18 cellular contexts compared by ENCODE assay signal in the genomic region with DNA sequence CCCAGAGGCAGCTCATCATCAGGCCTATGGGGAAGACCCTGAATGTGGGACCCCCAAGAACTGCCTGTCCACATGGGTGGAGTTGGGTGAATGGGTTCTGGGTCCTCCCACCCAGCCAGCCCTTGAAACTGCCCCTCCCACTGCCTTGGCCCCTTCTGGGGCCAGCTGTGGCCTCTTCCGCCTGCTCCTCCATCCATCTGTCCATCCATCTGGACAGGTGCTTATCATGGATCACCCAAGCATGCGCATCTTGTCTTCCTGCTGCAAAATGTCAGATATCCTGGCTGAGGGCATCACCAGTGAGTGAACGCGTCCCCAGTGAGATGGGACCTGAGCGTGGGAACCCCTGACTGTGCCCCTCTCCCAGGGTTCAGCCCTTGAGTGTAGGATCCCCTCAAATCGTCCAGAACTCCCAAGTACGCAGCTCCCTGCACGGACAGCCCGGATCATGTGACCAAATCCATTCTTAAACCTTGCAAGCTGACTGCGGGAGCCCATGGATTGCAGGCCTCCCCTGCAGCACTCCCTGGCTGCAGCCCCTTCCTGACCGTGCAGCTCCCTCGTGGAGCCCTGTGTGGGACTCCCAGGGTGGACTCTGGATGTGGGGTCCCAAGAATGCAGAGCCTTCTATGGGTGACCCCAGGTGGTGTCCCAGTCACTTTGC. TPM values are rescaled to one million over a fixed set of nuclear protein-coding genes. Genes with fewer than 3 reads are reported as not detected.
DNase-seq lines count a peak whose midpoint lies in the region; ATAC-seq and TF ChIP-seq lines count a peak whose summit lies in the region.
"Had no signal": no experiment of that assay in that cellular context is flagged by ENCODE, and none has a peak within 500 bp of the region (broad histone marks: within the 10 kb centered on the region; RNA-seq: fewer than 3 reads in every experiment).

No MANE protein-coding gene starts in this region.

- H3K4me1 ChIP-seq in HEK293 (ENCODE audit: control insufficient read depth, insufficient read depth, low read length) (no peaks in the 10 kb centered on the region), gastroesophageal sphincter (peaks cover 0 to 10% (median 3%) of the 10 kb centered on the region in 3 donors), upper lobe of right lung (peaks cover 7% of the 10 kb centered on the region)

- TF ChIP-seq CTCF in HEK293 (tag by site-specific recombination; IDR thresholded peaks at IDR 0.05) (no peak), gastroesophageal sphincter (IDR thresholded peaks at IDR 0.05) (no peak), upper lobe of right lung (IDR thresholded peaks at IDR 0.05) (no peak)

- peak overlapping the region; percentile 44 for H3K4me3 Mint-ChIP-seq in activated CD4-positive, alpha-beta memory T cell treated with anti-CD3 and anti-CD28 coated beads, Interleukin-2, amount 10 ng/mL, durations not matched to agents 7 days and 5 days
- no peak overlapping the region for H3K4me3 Mint-ChIP-seq in activated CD4-positive, alpha-beta memory T cell treated with anti-CD3 and anti-CD28 coated beads for 36 hours
- peak overlapping the region; percentile 77 for H3K4me3 Mint-ChIP-seq in activated T-helper 1 cell treated with anti-CD3 and anti-CD28 coated beads, Interleukin-12 subunit alpha, Interleukin-12 subunit beta, Interleukin-2, Interleukin-4 antibody, amounts not matched to agents 30 ng/mL and 10 ng/mL and 1 ng/mL, durations not matched to agents 14 hours and 24 hours and 36 hours
- H3K4me3 Mint-ChIP-seq in natural killer cell treated with Interleukin-12 subunit alpha and Interleukin-12 subunit beta and Interleukin-15 and Interleukin-18, amount 100 ng/mL, for 72 hours: peak overlapping the region; percentile 51

- H3K4me1 Mint-ChIP-seq in activated CD4-positive, alpha-beta memory T cell treated with anti-CD3 and anti-CD28 coated beads, Interleukin-2, amount 10 ng/mL, durations not matched to agents 7 days and 5 days: peaks cover 37% of the 10 kb centered on the region
- H3K4me1 Mint-ChIP-seq in activated CD4-positive, alpha-beta memory T cell treated with anti-CD3 and anti-CD28 coated beads for 36 hours (ENCODE audit: low read depth): peaks cover 29% of the 10 kb centered on the region
- H3K4me1 Mint-ChIP-seq in activated T-helper 1 cell treated with anti-CD3 and anti-CD28 coated beads, Interleukin-12 subunit alpha, Interleukin-12 subunit beta, Interleukin-2, Interleukin-4 antibody, amounts not matched to agents 30 ng/mL and 10 ng/mL and 1 ng/mL, durations not matched to agents 14 hours and 24 hours and 36 hours (ENCODE audit: low read depth): peaks cover 35% of the 10 kb centered on the region
- H3K4me1 Mint-ChIP-seq in natural killer cell treated with Interleukin-12 subunit alpha and Interleukin-12 subunit beta and Interleukin-15 and Interleukin-18, amount 100 ng/mL, for 72 hours (ENCODE audit: low read depth in 2 of 2): peaks cover 22 to 33% of the 10 kb centered on the region in 2 donors

- intact Hi-C loops in activated CD4-positive, alpha-beta memory T cell treated with anti-CD3 and anti-CD28 coated beads for 36 hours (cut with micrococcal nuclease): loop anchor here (5.0 kb wide), 2 partner anchors 43 to 283 kb away; partner anchors contain the start of genes SNAPC2 and TRAPPC5
- intact Hi-C loops in activated T-helper 1 cell treated with anti-CD3 and anti-CD28 coated beads, Interleukin-12 subunit alpha, Interleukin-12 subunit beta, Interleukin-2, Interleukin-4 antibody, amounts not matched to agents 30 ng/mL and 10 ng/mL and 1 ng/mL, durations not matched to agents 14 hours and 24 hours and 36 hours (cut with micrococcal nuclease): no loop called here
- intact Hi-C loops in upper lobe of right lung (cut with DNase I): no loop called here

- peaks cover 88% of the 10 kb centered on the region for H3K27me3 ChIP-seq in gastroesophageal sphincter
- H3K27me3 ChIP-seq in upper lobe of right lung: peaks cover 5% of the 10 kb centered on the region

- POLR2A ChIA-PET in activated CD4-positive, alpha-beta memory T cell treated with anti-CD3 and anti-CD28 coated beads, Interleukin-2, amount 10 ng/mL, durations not matched to agents 7 days and 5 days (lab: Charles Lee): interaction anchor here (2.7 kb wide), 1 partner anchor 11 kb away, joined by 35 read pairs; the partner anchor contains the start of genes PET100 and XAB2
- POLR2A ChIA-PET in activated CD4-positive, alpha-beta memory T cell treated with anti-CD3 and anti-CD28 coated beads for 36 hours (lab: Charles Lee): no interaction called here
- POLR2A ChIA-PET in HEK293 (lab: Yijun Ruan, JAX): interaction anchor here (0.5 to 0.7 kb wide), 2 partner anchors 10 to 262 kb away, joined by 3 to 4 read pairs; no protein-coding TSS in a partner anchor

- H3K27ac ChIP-seq in HEK293 (ENCODE audit: extremely low read depth, low read depth, low read length): no peak overlapping the region
- H3K27ac ChIP-seq in gastroesophageal sphincter: no peak overlapping the region
- H3K27ac ChIP-seq in upper lobe of right lung: no peak overlapping the region
- H3K27ac ChIP-seq: left ventricle myocardium inferior, right atrium auricular region, suprapubic skin had no signal

- TF ChIP-seq POLR2A in gastroesophageal sphincter (IDR thresholded peaks at IDR 0.05) (no peak), erythroblast (IDR thresholded peaks at IDR 0.05; ENCODE audit: low read length) (no peak)

- H3K9me3 ChIP-seq in HEK293 (ENCODE audit: control insufficient read depth, insufficient read depth, low read depth, low read length) (no peaks in the 10 kb centered on the region), gastroesophageal sphincter (no peaks in the 10 kb centered on the region), upper lobe of right lung (no peaks in the 10 kb centered on the region)
- H3K9me3 ChIP-seq: left ventricle myocardium inferior, right atrium auricular region, suprapubic skin had no signal

- no peaks in the 10 kb centered on the region for H3K27me3 Mint-ChIP-seq in activated CD4-positive, alpha-beta memory T cell treated with anti-CD3 and anti-CD28 coated beads, Interleukin-2, amount 10 ng/mL, durations not matched to agents 7 days and 5 days
- no peaks in the 10 kb centered on the region for H3K27me3 Mint-ChIP-seq in activated CD4-positive, alpha-beta memory T cell treated with anti-CD3 and anti-CD28 coated beads for 36 hours
- H3K27me3 Mint-ChIP-seq in activated T-helper 1 cell treated with anti-CD3 and anti-CD28 coated beads, Interleukin-12 subunit alpha, Interleukin-12 subunit beta, Interleukin-2, Interleukin-4 antibody, amounts not matched to agents 30 ng/mL and 10 ng/mL and 1 ng/mL, durations not matched to agents 14 hours and 24 hours and 36 hours (ENCODE audit: insufficient read depth): no peaks in the 10 kb centered on the region
- no peaks in the 10 kb centered on the region for H3K27me3 Mint-ChIP-seq in natural killer cell treated with Interleukin-12 subunit alpha and Interleukin-12 subunit beta and Interleukin-15 and Interleukin-18, amount 100 ng/mL, for 72 hours

- H3K27ac Mint-ChIP-seq in activated CD4-positive, alpha-beta memory T cell treated with anti-CD3 and anti-CD28 coated beads, Interleukin-2, amount 10 ng/mL, durations not matched to agents 7 days and 5 days: no peak overlapping the region
- no peak overlapping the region for H3K27ac Mint-ChIP-seq in activated CD4-positive, alpha-beta memory T cell treated with anti-CD3 and anti-CD28 coated beads for 36 hours
- no peak overlapping the region for H3K27ac Mint-ChIP-seq in activated T-helper 1 cell treated with anti-CD3 and anti-CD28 coated beads, Interleukin-12 subunit alpha, Interleukin-12 subunit beta, Interleukin-2, Interleukin-4 antibody, amounts not matched to agents 30 ng/mL and 10 ng/mL and 1 ng/mL, durations not matched to agents 14 hours and 24 hours and 36 hours
- H3K27ac Mint-ChIP-seq in natural killer cell treated with Interleukin-12 subunit alpha and Interleukin-12 subunit beta and Interleukin-15 and Interleukin-18, amount 100 ng/mL, for 72 hours: no peak overlapping the region

- WGBS in gastroesophageal sphincter (ENCODE audit: low coverage in 1 of 2), 2 donors: 100% methylated on average over 1 of the region's 12 CpGs; no CpG with 5 or more reads in 1 of the 2 donors

- H3K36me3 ChIP-seq in HEK293 (ENCODE audit: control insufficient read depth in 2 of 2, insufficient read depth in 1 of 2, low read length in 2 of 2) (peaks cover 7 to 12% of the 10 kb centered on the region in 2 experiments; a peak in 2 of 3 replicates), gastroesophageal sphincter (no peaks in the 10 kb centered on the region), upper lobe of right lung (no peaks in the 10 kb centered on the region)
- H3K36me3 ChIP-seq: left ventricle myocardium inferior, right atrium auricular region had no signal

- peaks cover 6% of the 10 kb centered on the region for H3K9me3 Mint-ChIP-seq in activated CD4-positive, alpha-beta memory T cell treated with anti-CD3 and anti-CD28 coated beads, Interleukin-2, amount 10 ng/mL, durations not matched to agents 7 days and 5 days
- peaks cover 4% of the 10 kb centered on the region for H3K9me3 Mint-ChIP-seq in activated CD4-positive, alpha-beta memory T cell treated with anti-CD3 and anti-CD28 coated beads for 36 hours
- no peaks in the 10 kb centered on the region for H3K9me3 Mint-ChIP-seq in activated T-helper 1 cell treated with anti-CD3 and anti-CD28 coated beads, Interleukin-12 subunit alpha, Interleukin-12 subunit beta, Interleukin-2, Interleukin-4 antibody, amounts not matched to agents 30 ng/mL and 10 ng/mL and 1 ng/mL, durations not matched to agents 14 hours and 24 hours and 36 hours
- H3K9me3 Mint-ChIP-seq in natural killer cell treated with Interleukin-12 subunit alpha and Interleukin-12 subunit beta and Interleukin-15 and Interleukin-18, amount 100 ng/mL, for 72 hours: peaks cover 6% of the 10 kb centered on the region

- H3K36me3 Mint-ChIP-seq in activated CD4-positive, alpha-beta memory T cell treated with anti-CD3 and anti-CD28 coated beads, Interleukin-2, amount 10 ng/mL, durations not matched to agents 7 days and 5 days (ENCODE audit: low read depth): peaks cover 35% of the 10 kb centered on the region
- peaks cover 7% of the 10 kb centered on the region for H3K36me3 Mint-ChIP-seq in activated CD4-positive, alpha-beta memory T cell treated with anti-CD3 and anti-CD28 coated beads for 36 hours
- peaks cover 8% of the 10 kb centered on the region for H3K36me3 Mint-ChIP-seq in activated T-helper 1 cell treated with anti-CD3 and anti-CD28 coated beads, Interleukin-12 subunit alpha, Interleukin-12 subunit beta, Interleukin-2, Interleukin-4 antibody, amounts not matched to agents 30 ng/mL and 10 ng/mL and 1 ng/mL, durations not matched to agents 14 hours and 24 hours and 36 hours (ENCODE audit: low read depth)
- peaks cover 9% of the 10 kb centered on the region for H3K36me3 Mint-ChIP-seq in natural killer cell treated with Interleukin-12 subunit alpha and Interleukin-12 subunit beta and Interleukin-15 and Interleukin-18, amount 100 ng/mL, for 72 hours

- no peak for TF ChIP-seq EP300 in gastroesophageal sphincter (IDR thresholded peaks at IDR 0.05)

- H3K4me3 ChIP-seq in HEK293 (ENCODE audit: low read depth, low read length) (no peak overlapping the region), gastroesophageal sphincter (no peak overlapping the region), upper lobe of right lung (no peak overlapping the region)
- H3K4me3 ChIP-seq: left ventricle myocardium inferior, right atrium auricular region, suprapubic skin had no signal

- no peak for ATAC-seq in natural killer cell treated with Interleukin-12 subunit alpha and Interleukin-12 subunit beta and Interleukin-15 and Interleukin-18, amount 100 ng/mL, for 72 hours
- no peak for ATAC-seq in gastroesophageal sphincter
- no peak for ATAC-seq in upper lobe of right lung
- ATAC-seq: HCT116 had no signal

- CTCF ChIA-PET in activated CD4-positive, alpha-beta memory T cell treated with anti-CD3 and anti-CD28 coated beads, Interleukin-2, amount 10 ng/mL, durations not matched to agents 7 days and 5 days (lab: Charles Lee): interaction anchor here (1.8 kb wide), 1 partner anchor 71 kb away, joined by 12 read pairs; no protein-coding TSS in a partner anchor
- CTCF ChIA-PET in activated CD4-positive, alpha-beta memory T cell treated with anti-CD3 and anti-CD28 coated beads for 36 hours (lab: Charles Lee): interaction anchor here (2.0 kb wide), 1 partner anchor 42 kb away, joined by 9 read pairs; the partner anchor contains the start of gene TRAPPC5
- CTCF ChIA-PET in HEK293 (lab: Yijun Ruan, JAX): interaction anchor here (2.0 kb wide), 1 partner anchor 41 kb away, joined by 7 read pairs; the partner anchor contains the start of gene TRAPPC5

- no peak for DNase-seq in activated CD4-positive, alpha-beta memory T cell treated with anti-CD3 and anti-CD28 coated beads, Interleukin-2, amount 10 ng/mL, durations not matched to agents 7 days and 5 days
- no peak for DNase-seq in activated CD4-positive, alpha-beta memory T cell treated with anti-CD3 and anti-CD28 coated beads for 36 hours
- DNase-seq in activated T-helper 1 cell treated with anti-CD3 and anti-CD28 coated beads, Interleukin-12 subunit alpha, Interleukin-12 subunit beta, Interleukin-2, Interleukin-4 antibody, amounts not matched to agents 30 ng/mL and 10 ng/mL and 1 ng/mL, durations not matched to agents 14 hours and 24 hours and 36 hours (ENCODE audit: low spot score): no peak
- no peak for DNase-seq in natural killer cell treated with Interleukin-12 subunit alpha and Interleukin-12 subunit beta and Interleukin-15 and Interleukin-18, amount 100 ng/mL, for 72 hours (ENCODE audit: low spot score)
- DNase-seq in upper lobe of right lung (no peak), erythroblast (lab: John Stamatoyannopoulos, UW) (no peak)
- DNase-seq: central memory CD4-positive, alpha-beta T cell; DMS79 treated with DMSO at 0.1 percent for 48 hours; effector CD4-positive, alpha-beta T cell; left ventricle myocardium inferior; RPMI8226 had no signal

RNA-seq across cellular contexts. Expression of gene STXBP2, which starts 2.0 kb away (rescaled TPM):
- 100 to 1,000 TPM; 169 to 171 TPM for total RNA-seq in activated CD4-positive, alpha-beta memory T cell treated with anti-CD3 and anti-CD28 coated beads, Interleukin-2, amount 10 ng/mL, durations not matched to agents 7 days and 5 days
- 100 to 1,000 TPM; 109 to 111 TPM for total RNA-seq in activated CD4-positive, alpha-beta memory T cell treated with anti-CD3 and anti-CD28 coated beads for 36 hours
- 101 and 102 TPM in 2 replicates for total RNA-seq in activated T-helper 1 cell treated with anti-CD3 and anti-CD28 coated beads, Interleukin-12 subunit alpha, Interleukin-12 subunit beta, Interleukin-2, Interleukin-4 antibody, amounts not matched to agents 30 ng/mL and 10 ng/mL and 1 ng/mL, durations not matched to agents 14 hours and 24 hours and 36 hours
- 100 to 1,000 TPM; 233 to 247 TPM for total RNA-seq in natural killer cell treated with Interleukin-12 subunit alpha and Interleukin-12 subunit beta and Interleukin-15 and Interleukin-18, amount 100 ng/mL, for 72 hours
- total RNA-seq in gastroesophageal sphincter: 10 to 100 TPM in 3 of 4 donors, 1 to 10 TPM in 1; 4.4 to 16.9 (median 14.1) TPM
- 162 TPM for total RNA-seq in upper lobe of right lung

RNA-seq across cellular contexts. Expression of gene PCP2, which starts 5.4 kb away (rescaled TPM):
- 1 to 10 TPM; 1.9 to 2.1 TPM for total RNA-seq in activated CD4-positive, alpha-beta memory T cell treated with anti-CD3 and anti-CD28 coated beads, Interleukin-2, amount 10 ng/mL, durations not matched to agents 7 days and 5 days
- under 1 TPM; 0.41 to 0.62 TPM for total RNA-seq in activated CD4-positive, alpha-beta memory T cell treated with anti-CD3 and anti-CD28 coated beads for 36 hours
- total RNA-seq in activated T-helper 1 cell treated with anti-CD3 and anti-CD28 coated beads, Interleukin-12 subunit alpha, Interleukin-12 subunit beta, Interleukin-2, Interleukin-4 antibody, amounts not matched to agents 30 ng/mL and 10 ng/mL and 1 ng/mL, durations not matched to agents 14 hours and 24 hours and 36 hours: 0.34 and 1.4 TPM in 2 replicates
- 1 to 10 TPM; 1.2 to 1.5 TPM for total RNA-seq in natural killer cell treated with Interleukin-12 subunit alpha and Interleukin-12 subunit beta and Interleukin-15 and Interleukin-18, amount 100 ng/mL, for 72 hours
- not detected for total RNA-seq in gastroesophageal sphincter
- total RNA-seq in upper lobe of right lung: 3.5 TPM
- total RNA-seq: M059J, omental fat pad, right atrium auricular region had no signal

RNA-seq across cellular contexts. Expression of gene PET100, which starts 9.3 kb away (rescaled TPM):
- total RNA-seq in activated CD4-positive, alpha-beta memory T cell treated with anti-CD3 and anti-CD28 coated beads, Interleukin-2, amount 10 ng/mL, durations not matched to agents 7 days and 5 days: 100 to 1,000 TPM; 123 to 136 TPM
- total RNA-seq in activated CD4-positive, alpha-beta memory T cell treated with anti-CD3 and anti-CD28 coated beads for 36 hours: 100 to 1,000 TPM; 106 to 114 TPM
- total RNA-seq in activated T-helper 1 cell treated with anti-CD3 and anti-CD28 coated beads, Interleukin-12 subunit alpha, Interleukin-12 subunit beta, Interleukin-2, Interleukin-4 antibody, amounts not matched to agents 30 ng/mL and 10 ng/mL and 1 ng/mL, durations not matched to agents 14 hours and 24 hours and 36 hours: 88.5 and 93.4 TPM in 2 replicates
- 10 to 100 TPM; 75.9 to 95.7 TPM for total RNA-seq in natural killer cell treated with Interleukin-12 subunit alpha and Interleukin-12 subunit beta and Interleukin-15 and Interleukin-18, amount 100 ng/mL, for 72 hours
- total RNA-seq in gastroesophageal sphincter (10 to 100 TPM; 12.0 to 26.8 (median 17.8) TPM), upper lobe of right lung (93.2 TPM)

RNA-seq across cellular contexts. Expression of gene XAB2, which starts 9.6 kb away (rescaled TPM):
- total RNA-seq in activated CD4-positive, alpha-beta memory T cell treated with anti-CD3 and anti-CD28 coated beads, Interleukin-2, amount 10 ng/mL, durations not matched to agents 7 days and 5 days: 10 to 100 TPM; 48.5 TPM
- total RNA-seq in activated CD4-positive, alpha-beta memory T cell treated with anti-CD3 and anti-CD28 coated beads for 36 hours: 10 to 100 TPM; 50.0 to 52.4 TPM
- 50.7 and 51.2 TPM in 2 replicates for total RNA-seq in activated T-helper 1 cell treated with anti-CD3 and anti-CD28 coated beads, Interleukin-12 subunit alpha, Interleukin-12 subunit beta, Interleukin-2, Interleukin-4 antibody, amounts not matched to agents 30 ng/mL and 10 ng/mL and 1 ng/mL, durations not matched to agents 14 hours and 24 hours and 36 hours
- 10 to 100 TPM; 42.2 to 46.1 TPM for total RNA-seq in natural killer cell treated with Interleukin-12 subunit alpha and Interleukin-12 subunit beta and Interleukin-15 and Interleukin-18, amount 100 ng/mL, for 72 hours
- total RNA-seq in gastroesophageal sphincter (10 to 100 TPM; 36.7 to 50.6 (median 42.5) TPM), upper lobe of right lung (42.3 TPM)

RNA-seq across cellular contexts. Expression of gene RETN, which starts 29.9 kb away (rescaled TPM):
- not detected for total RNA-seq in activated CD4-positive, alpha-beta memory T cell treated with anti-CD3 and anti-CD28 coated beads, Interleukin-2, amount 10 ng/mL, durations not matched to agents 7 days and 5 days
- not detected for total RNA-seq in activated CD4-positive, alpha-beta memory T cell treated with anti-CD3 and anti-CD28 coated beads for 36 hours
- total RNA-seq in activated T-helper 1 cell treated with anti-CD3 and anti-CD28 coated beads, Interleukin-12 subunit alpha, Interleukin-12 subunit beta, Interleukin-2, Interleukin-4 antibody, amounts not matched to agents 30 ng/mL and 10 ng/mL and 1 ng/mL, durations not matched to agents 14 hours and 24 hours and 36 hours: not detected in 2 replicates
- total RNA-seq in natural killer cell treated with Interleukin-12 subunit alpha and Interleukin-12 subunit beta and Interleukin-15 and Interleukin-18, amount 100 ng/mL, for 72 hours: not detected
- not detected for total RNA-seq in gastroesophageal sphincter
- total RNA-seq in upper lobe of right lung: 12.5 TPM
- total RNA-seq: M059J, right atrium auricular region, suprapubic skin had no signal
